19 cellular contexts compared by ENCODE assay signal in the genomic region with DNA sequence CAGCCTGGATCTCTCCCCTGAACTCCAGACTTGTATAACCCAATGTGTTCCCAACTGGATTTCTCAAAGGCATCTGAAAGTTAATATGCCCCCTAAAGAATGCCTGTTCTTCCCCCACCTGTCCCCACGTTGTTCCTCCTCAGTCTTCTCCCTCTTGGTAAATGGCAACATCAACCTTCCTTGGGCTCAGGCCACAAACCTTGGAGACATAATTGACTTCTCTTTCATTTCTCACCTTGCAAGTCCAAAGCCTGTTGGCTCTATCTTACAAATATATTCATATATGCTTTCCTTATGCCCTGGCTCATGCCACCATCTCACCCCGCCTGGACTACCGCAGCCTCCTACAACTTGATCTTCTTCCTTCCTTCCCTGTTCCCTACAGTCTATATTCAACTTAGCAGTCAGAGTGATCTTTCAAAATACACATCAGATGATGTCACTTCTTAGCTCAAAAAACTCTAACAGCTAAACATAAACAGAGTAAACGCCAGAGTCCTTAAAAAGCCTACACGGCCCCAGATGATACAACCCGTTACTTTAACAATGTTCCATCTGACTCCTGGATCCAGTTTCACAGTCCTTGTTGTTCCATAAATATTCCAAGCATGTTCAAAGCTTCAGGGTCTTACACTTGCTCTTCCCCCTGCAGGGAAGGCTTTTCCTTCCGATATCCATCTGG.
"Had no signal": no experiment of that assay in that cellular context is flagged by ENCODE, and none has a peak within 500 bp of the region (broad histone marks: within the 10 kb centered on the region; RNA-seq: fewer than 3 reads in every experiment).

No MANE protein-coding gene starts in this region.

- H3K9me3 ChIP-seq: pancreas, suprapubic skin, thyroid gland had no signal

- H3K27ac ChIP-seq: heart left ventricle, pancreas, suprapubic skin, thyroid gland had no signal

- ATAC-seq: esophagus mucosa; heart left ventricle; left lobe of liver; mucosa of descending colon; naive thymus-derived CD8-positive, alpha-beta T cell; pancreas; right cardiac atrium; stimulated activated effector memory CD8-positive, alpha-beta T cell treated with anti-CD3 and anti-CD28 coated beads, Interleukin-12 subunit alpha, Interleukin-12 subunit beta, amount 100 ng/mL, for 72 hours; stimulated activated naive CD8-positive, alpha-beta T cell treated with anti-CD3 and anti-CD28 coated beads, Interleukin-15, Interleukin-2, amounts not matched to agents 100 U/mL and 50 U/mL, for 24 hours had no signal

- H3K27me3 ChIP-seq: heart left ventricle, pancreas, thyroid gland had no signal

- DNase-seq: effector memory CD4-positive, alpha-beta T cell; heart left ventricle; hippocampal formation; islet precursor cell; mammary epithelial cell; mucosa of descending colon; naive thymus-derived CD8-positive, alpha-beta T cell; pancreas; right cardiac atrium; stimulated activated CD4-positive, alpha-beta T cell treated with anti-CD3 and anti-CD28 coated beads, Interleukin-4, amount 100 ng/mL, for 1 hour; stimulated activated CD8-positive, alpha-beta memory T cell treated with anti-CD3 and anti-CD28 coated beads, Interleukin-4, amount 100 ng/mL, for 48 hours; stimulated activated naive CD8-positive, alpha-beta T cell treated with anti-CD3 and anti-CD28 coated beads, Interleukin-15, Interleukin-2, amounts not matched to agents 100 U/mL and 50 U/mL, for 24 hours; thyroid gland had no signal

- FAIRE-seq: endometrium, frontal cortex, pancreas had no signal

- H3K36me3 ChIP-seq: suprapubic skin had no signal

- H3K4me3 ChIP-seq: heart left ventricle, mucosa of descending colon, pancreas, suprapubic skin, thyroid gland had no signal

- H3K4me1 ChIP-seq: heart left ventricle, suprapubic skin had no signal
